9 cellular contexts compared by ENCODE assay signal in genomic region chr11:125692887-125693286, GRCh38. TPM values are rescaled to one million over a fixed set of nuclear protein-coding genes. Genes with fewer than 3 reads are reported as not detected.
"Had no signal": no experiment of that assay in that cellular context is flagged by ENCODE, and none has a peak within 500 bp of the region (broad histone marks: within the 10 kb centered on the region; RNA-seq: fewer than 3 reads in every experiment).

No MANE protein-coding gene starts in this region.

- DNase-seq: IMR-90, KBM-7, KG1 had no signal

- H3K27ac ChIP-seq: HL-60 had no signal

- ATAC-seq: HepG2 had no signal

- FAIRE-seq: HepG2, HTR-8/SVneo had no signal

RNA-seq across cellular contexts. Expression of gene ACRV1, which starts 12.2 kb away (rescaled TPM):
- total RNA-seq: HepG2, HT-29, HT1080, IMR-90 had no signal
- polyA plus RNA-seq: HepG2, IgD-negative memory B cell, IMR-90 had no signal

RNA-seq across cellular contexts. Expression of gene PATE1, which starts 53.2 kb away (rescaled TPM):
- total RNA-seq: HepG2, HT-29, HT1080, IMR-90 had no signal
- polyA plus RNA-seq: HepG2, IgD-negative memory B cell, IMR-90 had no signal
